37 cellular contexts compared by ENCODE assay signal in genomic region chr1:41401899-41402298, GRCh38. TPM values are rescaled to one million over a fixed set of nuclear protein-coding genes. Genes with fewer than 3 reads are reported as not detected.
"Had no signal": no experiment of that assay in that cellular context is flagged by ENCODE, and none has a peak within 500 bp of the region (broad histone marks: within the 10 kb centered on the region; RNA-seq: fewer than 3 reads in every experiment).

No MANE protein-coding gene starts in this region.

- H3K36me3 Mint-ChIP-seq: activated CD8-positive, alpha-beta memory T cell treated with anti-CD3 and anti-CD28 coated beads, Interleukin-2, amount 10 ng/mL, durations not matched to agents 7 days and 5 days; activated naive CD4-positive, alpha-beta T cell treated with anti-CD3 and anti-CD28 coated beads, Interleukin-2, amount 50 U/mL, for 24 hours; activated naive CD8-positive, alpha-beta T cell treated with anti-CD3 and anti-CD28 coated beads for 36 hours had no signal

- H3K9me3 ChIP-seq: adrenal gland, body of pancreas, breast epithelium, gastrocnemius medialis had no signal

- DNase-seq: activated CD4-positive, alpha-beta memory T cell treated with anti-CD3 and anti-CD28 coated beads for 36 hours; activated CD4-positive, alpha-beta T cell treated with anti-CD3 and anti-CD28 coated beads for 36 hours; activated CD4-positive, alpha-beta T cell treated with anti-CD3 and anti-CD28 coated beads, Interleukin-2, amount 10 ng/mL, durations not matched to agents 24 days and 14 days; activated CD4-positive, CD25-positive, alpha-beta regulatory T cell; activated CD4-positive, CD25-positive, alpha-beta regulatory T cell treated with anti-CD3 and anti-CD28 coated beads, Interleukin-2, amount 50 U/mL, for 72 hours; activated CD8-positive, alpha-beta memory T cell treated with anti-CD3 and anti-CD28 coated beads, Interleukin-2, amount 10 ng/mL, durations not matched to agents 7 days and 5 days; activated CD8-positive, alpha-beta memory T cell treated with anti-CD3 and anti-CD28 coated beads, Interleukin-2, amount 50 U/mL, for 4 hours; activated CD8-positive, alpha-beta T cell treated with anti-CD3 and anti-CD28 coated beads, Interleukin-2, amount 10 ng/mL, durations not matched to agents 7 days and 5 days; activated effector memory CD4-positive, alpha-beta T cell treated with anti-CD3 and anti-CD28 coated beads, Interleukin-2, amount 50 U/mL, for 16 hours; activated naive CD4-positive, alpha-beta T cell treated with anti-CD3 and anti-CD28 coated beads for 36 hours; activated naive CD8-positive, alpha-beta T cell treated with anti-CD3 and anti-CD28 coated beads for 36 hours; activated naive CD8-positive, alpha-beta T cell treated with anti-CD3 and anti-CD28 coated beads, Interleukin-2, amount 50 U/mL, for 24 hours; activated T-cell treated with anti-CD3 and anti-CD28 coated beads, Interleukin-2, amount 50 U/mL, for 1 hour; activated T-cell treated with anti-CD3 and anti-CD28 coated beads, Interleukin-2, amount 50 U/mL, for 48 hours; adrenal gland; amygdala; aorta; body of pancreas; dorsolateral prefrontal cortex; effector memory CD4-positive, alpha-beta T cell; endodermal cell; foreskin keratinocyte; gastrocnemius medialis; heart right ventricle; T1000; WERI-Rb-1 had no signal

- H3K4me1 ChIP-seq: adrenal gland, breast epithelium, foreskin keratinocyte had no signal

- H3K27ac ChIP-seq: adrenal gland, body of pancreas, breast epithelium, cardiac muscle cell, coronary artery, dorsolateral prefrontal cortex, foreskin keratinocyte, gastrocnemius medialis, heart right ventricle, hepatocyte, WERI-Rb-1 had no signal

- H3K4me3 ChIP-seq: adrenal gland, body of pancreas, breast epithelium, cardiac muscle cell, coronary artery, dorsolateral prefrontal cortex, gastrocnemius medialis, heart right ventricle, hepatocyte had no signal

- H3K27ac Mint-ChIP-seq: activated CD4-positive, alpha-beta memory T cell treated with anti-CD3 and anti-CD28 coated beads for 36 hours; activated CD4-positive, alpha-beta T cell treated with anti-CD3 and anti-CD28 coated beads for 36 hours; activated CD4-positive, alpha-beta T cell treated with anti-CD3 and anti-CD28 coated beads, Interleukin-2, amount 10 ng/mL, durations not matched to agents 24 days and 14 days; activated CD8-positive, alpha-beta memory T cell treated with anti-CD3 and anti-CD28 coated beads, Interleukin-2, amount 10 ng/mL, durations not matched to agents 7 days and 5 days; activated CD8-positive, alpha-beta T cell treated with anti-CD3 and anti-CD28 coated beads, Interleukin-2, amount 10 ng/mL, durations not matched to agents 7 days and 5 days; activated naive CD4-positive, alpha-beta T cell treated with anti-CD3 and anti-CD28 coated beads for 36 hours; activated naive CD4-positive, alpha-beta T cell treated with anti-CD3 and anti-CD28 coated beads, Interleukin-2, amount 50 U/mL, for 24 hours; activated naive CD8-positive, alpha-beta T cell treated with anti-CD3 and anti-CD28 coated beads for 36 hours; activated naive CD8-positive, alpha-beta T cell treated with anti-CD3 and anti-CD28 coated beads, Interleukin-2, amount 50 U/mL, for 24 hours; activated T-helper 1 cell treated with anti-CD3 and anti-CD28 coated beads, Interleukin-12 subunit alpha, Interleukin-12 subunit beta, Interleukin-2, Interleukin-4 antibody, amounts not matched to agents 30 ng/mL and 10 ng/mL and 1 ng/mL, durations not matched to agents 14 hours and 24 hours and 36 hours; activated T-helper 2 cell treated with anti-CD3 and anti-CD28 coated beads, Interferon-gamma antibody, Interleukin-2, Interleukin-4, amounts not matched to agents 10 μg/mL and 5 μg/mL and 100 μg/mL, durations not matched to agents 14 hours and 24 hours and 36 hours; dendritic cell treated with granulocyte-macrophage colony-stimulating factor and Interleukin-4, amounts not matched to agents 40 ng/mL and 50 ng/mL, for 4 days; endodermal cell; T-helper 2 cell treated with Interferon-gamma antibody and Interleukin-4, amounts not matched to agents 5 μg/mL and 100 μg/mL, for 36 hours had no signal

- H3K4me3 Mint-ChIP-seq: activated CD4-positive, alpha-beta memory T cell treated with anti-CD3 and anti-CD28 coated beads for 36 hours; activated CD4-positive, alpha-beta T cell treated with anti-CD3 and anti-CD28 coated beads for 36 hours; activated CD4-positive, alpha-beta T cell treated with anti-CD3 and anti-CD28 coated beads, Interleukin-2, amount 10 ng/mL, durations not matched to agents 24 days and 14 days; activated CD8-positive, alpha-beta memory T cell treated with anti-CD3 and anti-CD28 coated beads, Interleukin-2, amount 10 ng/mL, durations not matched to agents 7 days and 5 days; activated CD8-positive, alpha-beta T cell treated with anti-CD3 and anti-CD28 coated beads, Interleukin-2, amount 10 ng/mL, durations not matched to agents 7 days and 5 days; activated naive CD4-positive, alpha-beta T cell treated with anti-CD3 and anti-CD28 coated beads for 36 hours; activated naive CD4-positive, alpha-beta T cell treated with anti-CD3 and anti-CD28 coated beads, Interleukin-2, amount 50 U/mL, for 24 hours; activated naive CD8-positive, alpha-beta T cell treated with anti-CD3 and anti-CD28 coated beads for 36 hours; activated naive CD8-positive, alpha-beta T cell treated with anti-CD3 and anti-CD28 coated beads, Interleukin-2, amount 50 U/mL, for 24 hours; activated T-helper 1 cell treated with anti-CD3 and anti-CD28 coated beads, Interleukin-12 subunit alpha, Interleukin-12 subunit beta, Interleukin-2, Interleukin-4 antibody, amounts not matched to agents 30 ng/mL and 10 ng/mL and 1 ng/mL, durations not matched to agents 14 hours and 24 hours and 36 hours; central memory CD8-positive, alpha-beta T cell; dendritic cell treated with granulocyte-macrophage colony-stimulating factor and Interleukin-4, amounts not matched to agents 40 ng/mL and 50 ng/mL, for 4 days; endodermal cell; T-helper 2 cell treated with Interferon-gamma antibody and Interleukin-4, amounts not matched to agents 5 μg/mL and 100 μg/mL, for 36 hours had no signal

- H3K27me3 ChIP-seq: adrenal gland, body of pancreas, breast epithelium, cardiac muscle cell, dorsolateral prefrontal cortex, gastrocnemius medialis had no signal

- H3K4me1 Mint-ChIP-seq: activated CD4-positive, alpha-beta T cell treated with anti-CD3 and anti-CD28 coated beads, Interleukin-2, amount 10 ng/mL, durations not matched to agents 24 days and 14 days; activated CD8-positive, alpha-beta memory T cell treated with anti-CD3 and anti-CD28 coated beads, Interleukin-2, amount 10 ng/mL, durations not matched to agents 7 days and 5 days; activated naive CD4-positive, alpha-beta T cell treated with anti-CD3 and anti-CD28 coated beads, Interleukin-2, amount 50 U/mL, for 24 hours; activated naive CD8-positive, alpha-beta T cell treated with anti-CD3 and anti-CD28 coated beads for 36 hours; activated naive CD8-positive, alpha-beta T cell treated with anti-CD3 and anti-CD28 coated beads, Interleukin-2, amount 50 U/mL, for 24 hours; central memory CD8-positive, alpha-beta T cell had no signal

- H3K36me3 ChIP-seq: adrenal gland, breast epithelium, cardiac muscle cell, gastrocnemius medialis, heart right ventricle, WERI-Rb-1 had no signal

- ATAC-seq: activated CD4-positive, alpha-beta T cell treated with anti-CD3 and anti-CD28 coated beads for 36 hours; activated CD8-positive, alpha-beta memory T cell treated with anti-CD3 and anti-CD28 coated beads, Interleukin-2, amount 10 ng/mL, durations not matched to agents 7 days and 5 days; activated CD8-positive, alpha-beta T cell treated with anti-CD3 and anti-CD28 coated beads, Interleukin-2, amount 10 ng/mL, durations not matched to agents 7 days and 5 days; activated naive CD8-positive, alpha-beta T cell treated with anti-CD3 and anti-CD28 coated beads, Interleukin-2, amount 50 U/mL, for 24 hours; body of pancreas; esophagus mucosa; foreskin keratinocyte; gastrocnemius medialis; heart right ventricle had no signal

- H3K9me3 Mint-ChIP-seq: activated naive CD4-positive, alpha-beta T cell treated with anti-CD3 and anti-CD28 coated beads, Interleukin-2, amount 50 U/mL, for 24 hours; activated naive CD8-positive, alpha-beta T cell treated with anti-CD3 and anti-CD28 coated beads, Interleukin-2, amount 50 U/mL, for 24 hours; activated T-helper 1 cell treated with anti-CD3 and anti-CD28 coated beads, Interleukin-12 subunit alpha, Interleukin-12 subunit beta, Interleukin-2, Interleukin-4 antibody, amounts not matched to agents 30 ng/mL and 10 ng/mL and 1 ng/mL, durations not matched to agents 14 hours and 24 hours and 36 hours; activated T-helper 2 cell treated with anti-CD3 and anti-CD28 coated beads, Interferon-gamma antibody, Interleukin-2, Interleukin-4, amounts not matched to agents 10 μg/mL and 5 μg/mL and 100 μg/mL, durations not matched to agents 14 hours and 24 hours and 36 hours; central memory CD8-positive, alpha-beta T cell; dendritic cell treated with granulocyte-macrophage colony-stimulating factor and Interleukin-4, amounts not matched to agents 40 ng/mL and 50 ng/mL, for 4 days had no signal

RNA-seq across cellular contexts. Expression of gene FOXO6, which starts 40.7 kb away (rescaled TPM):
- total RNA-seq: activated CD4-positive, alpha-beta T cell treated with anti-CD3 and anti-CD28 coated beads, Interleukin-2, amount 10 ng/mL, durations not matched to agents 24 days and 14 days; activated CD8-positive, alpha-beta memory T cell treated with anti-CD3 and anti-CD28 coated beads, Interleukin-2, amount 10 ng/mL, durations not matched to agents 7 days and 5 days; activated T-helper 1 cell treated with anti-CD3 and anti-CD28 coated beads, Interleukin-12 subunit alpha, Interleukin-12 subunit beta, Interleukin-2, Interleukin-4 antibody, amounts not matched to agents 30 ng/mL and 10 ng/mL and 1 ng/mL, durations not matched to agents 14 hours and 24 hours and 36 hours; esophagus mucosa had no signal
